Comparison of ENCODE assay signal across 8 cellular contexts in the genomic region with DNA sequence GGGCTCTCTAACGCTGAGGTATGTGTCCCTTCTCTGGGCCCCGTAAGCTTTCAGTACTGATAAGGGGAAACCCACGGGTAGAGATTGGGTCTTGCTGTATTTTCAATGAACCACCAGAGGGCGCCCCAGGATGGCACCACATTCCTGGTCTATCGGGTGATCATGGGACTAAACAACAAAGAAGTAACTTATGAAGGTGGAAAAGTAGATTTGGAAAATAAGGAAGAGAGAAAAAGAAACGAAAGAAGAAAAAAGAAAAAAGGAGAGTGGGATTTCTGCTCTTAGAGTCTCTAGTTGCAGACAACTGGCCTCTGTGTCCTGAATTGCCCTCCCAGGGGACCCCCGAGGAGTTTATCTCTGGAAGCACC.
DNase-seq lines count a peak whose midpoint lies in the region; ATAC-seq and TF ChIP-seq lines count a peak whose summit lies in the region.

No MANE protein-coding gene starts in this region.

- peak overlapping the region; percentile 4 for H3K27ac ChIP-seq in left ventricle myocardium inferior (replicated peaks)

- DNase-seq in NCI-H2227 (lab: John Stamatoyannopoulos, UW; ENCODE audit: unreplicated experiment) (peak; percentile 17), NCI-H2227 treated with DMSO at 0.1 percent for 48 hours (lab: John Stamatoyannopoulos, UW) (no peak), NCI-H1048 (lab: John Stamatoyannopoulos, UW) (peak; percentile 71), T follicular helper cell (ENCODE audit: low read depth) (peak; percentile 70), amniotic epithelial cell (ENCODE audit: low read depth) (peak; percentile 68), left ventricle myocardium inferior (peak; percentile 75), retinal pigment epithelial cell (ENCODE audit: low read depth) (no peak)

- H3K27me3 ChIP-seq in left ventricle myocardium inferior (ENCODE audit: low read depth) = no peaks in the 10 kb centered on the region

- H3K4me3 ChIP-seq in left ventricle myocardium inferior (no peak overlapping the region), retinal pigment epithelial cell (ENCODE audit: low read length) (peak overlapping the region; percentile 13)

- peaks cover 8% of the 10 kb centered on the region for H3K36me3 ChIP-seq in left ventricle myocardium inferior

- peaks cover 62% of the 10 kb centered on the region for H3K4me1 ChIP-seq in left ventricle myocardium inferior

- TF ChIP-seq CTCF in left ventricle myocardium inferior (IDR thresholded peaks at IDR 0.05; ENCODE audit: borderline replicate concordance) (peak; percentile 91), retinal pigment epithelial cell (conservative IDR thresholded peaks at IDR 0.05; ENCODE audit: low read depth, low read length) (peak; percentile 89)

- ATAC-seq in HG02642 (IDR thresholded peaks at IDR 0.05; ENCODE audit: poor library complexity, unreplicated experiment) = peak; percentile 85

- intact Hi-C loops in left ventricle myocardium inferior (cut with micrococcal nuclease) = loop anchor here (5.0 kb wide), 2 partner anchors 80 to 430 kb away; partner anchors contain the start of gene ATXN1

- no peaks in the 10 kb centered on the region for H3K9me3 ChIP-seq in left ventricle myocardium inferior (replicated peaks)

Comparison
In these comparisons a context has a peak if more than half of its experiments do, and no peak if none do; other contexts are left out.
1. DNase-seq: peak in NCI-H2227 (single experiment), NCI-H1048 (single experiment), T follicular helper cell (single experiment), amniotic epithelial cell (single experiment) and left ventricle myocardium inferior (single experiment); none in NCI-H2227 treated with DMSO at 0.1 percent for 48 hours (single experiment) and retinal pigment epithelial cell (single experiment).